In the genomic region with DNA sequence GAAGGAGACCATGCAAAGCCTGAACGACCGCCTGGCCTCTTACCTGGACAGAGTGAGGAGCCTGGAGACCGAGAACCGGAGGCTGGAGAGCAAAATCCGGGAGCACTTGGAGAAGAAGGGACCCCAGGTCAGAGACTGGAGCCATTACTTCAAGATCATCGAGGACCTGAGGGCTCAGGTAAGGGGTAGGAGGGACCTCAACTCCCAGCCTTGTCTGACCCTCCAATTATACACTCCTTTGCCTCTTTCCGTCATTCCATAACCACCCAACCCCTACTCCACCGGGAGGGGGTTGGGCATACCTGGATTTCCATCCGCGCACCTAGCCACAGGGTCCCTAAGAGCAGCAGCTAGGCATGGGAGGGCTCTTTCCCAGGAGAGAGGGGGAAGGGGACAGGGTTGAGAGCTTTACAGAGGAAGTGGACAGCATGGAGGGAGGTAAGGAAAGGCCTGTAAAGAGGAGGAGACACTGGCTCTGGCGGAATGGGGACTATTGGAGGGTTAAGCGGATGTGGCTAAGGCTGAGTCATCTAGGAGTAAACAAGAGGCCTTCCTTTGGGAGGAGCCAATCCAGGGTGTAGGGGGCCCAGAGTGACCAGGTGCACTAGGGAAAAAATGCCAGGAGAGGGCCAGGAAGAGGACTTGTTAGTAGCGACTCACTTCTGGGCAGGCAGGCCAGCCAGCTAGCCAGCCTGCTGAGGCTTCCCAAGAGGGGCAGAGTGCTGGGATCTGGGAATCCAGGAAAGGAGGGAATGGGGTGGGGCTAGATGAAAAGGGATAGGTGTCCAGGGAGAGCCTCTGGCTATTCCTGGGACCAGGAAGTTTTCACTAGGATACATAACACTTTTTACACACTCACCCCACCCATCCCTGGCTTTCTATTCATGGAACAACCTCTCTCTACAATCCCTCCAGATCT, we compare ENCODE assay signal across 8 cellular contexts. TPM values are rescaled to one million over a fixed set of nuclear protein-coding genes. Genes with fewer than 3 reads are reported as not detected.
DNase-seq lines count a peak whose midpoint lies in the region; ATAC-seq and TF ChIP-seq lines count a peak whose summit lies in the region.

No MANE protein-coding gene starts in this region.

- H3K27me3 Mint-ChIP-seq in nephron progenitor cell (ENCODE audit: low read depth, poor library complexity): peaks cover 3% of the 10 kb centered on the region

- TF ChIP-seq CTCF in AG04450 (IDR thresholded peaks at IDR 0.05; ENCODE audit: low read depth, low read length): no peak
- no peak for TF ChIP-seq CTCF in esophagus muscularis mucosa (IDR thresholded peaks at IDR 0.05)
- TF ChIP-seq CTCF in nephron progenitor cell (IDR thresholded peaks at IDR 0.05): no peak

- no peak for TF ChIP-seq EP300 in esophagus muscularis mucosa (IDR thresholded peaks at IDR 0.05)

- H3K4me1 ChIP-seq in SJCRH30 (no peaks in the 10 kb centered on the region), esophagus muscularis mucosa (peaks cover 8 to 16% (median 14%) of the 10 kb centered on the region in 4 donors)

- H3K27ac ChIP-seq in AG04450 (ENCODE audit: low read depth, low read length) (peak overlapping the region; percentile 61), SJCRH30 (no peak overlapping the region), esophagus muscularis mucosa (replicated peaks in 1 of 4) (peak overlapping the region; percentile 56 to 72 (median 63))

- peak; percentile 73 for DNase-seq in AG04450 (ENCODE audit: low read depth, low spot score)
- DNase-seq in HT-29 (ENCODE audit: low spot score): peak; percentile 88
- DNase-seq in SJCRH30: peak; percentile 32 to 53
- DNase-seq in esophagus muscularis mucosa (ENCODE audit: extremely low spot score): no peak
- peak; percentile 23 for DNase-seq in nephron progenitor cell
- DNase-seq in KG1 (lab: John Stamatoyannopoulos, UW): no peak
- no peak for DNase-seq in GM19238 (ENCODE audit: insufficient read length, low spot score)

- H3K4me3 ChIP-seq in AG04450 (ENCODE audit: low read depth, low read length) (peak overlapping the region; percentile 74), SJCRH30 (peak overlapping the region; percentile 41), esophagus muscularis mucosa (peak overlapping the region; percentile 52 to 69 (median 56))

- TF ChIP-seq POLR2A in esophagus muscularis mucosa (IDR thresholded peaks at IDR 0.05; ENCODE audit: low read depth): no peak

- H3K36me3 Mint-ChIP-seq in nephron progenitor cell (ENCODE audit: low read depth): peaks cover 27% of the 10 kb centered on the region

- intact Hi-C loops in esophagus muscularis mucosa (cut with DNase I): no loop called here

- no peak for ATAC-seq in GM21529 (IDR thresholded peaks at IDR 0.05; ENCODE audit: unreplicated experiment)

- H3K36me3 ChIP-seq in SJCRH30 (no peaks in the 10 kb centered on the region), esophagus muscularis mucosa (peaks cover 0 to 3% (median 0%) of the 10 kb centered on the region in 4 donors)

- no peaks in the 10 kb centered on the region for H3K9me3 Mint-ChIP-seq in nephron progenitor cell

- POLR2A ChIA-PET in AG04450 (lab: Yijun Ruan, JAX): interaction anchor here (0.9 kb wide), 1 partner anchor 802 kb away, joined by 3 read pairs; no protein-coding TSS in a partner anchor

- CTCF ChIA-PET in AG04450 (lab: Charles Lee): interaction anchor here (0.6 to 3.0 kb wide), 3 partner anchors 31 to 64 kb away, joined by 4 to 13 read pairs (median 7); no protein-coding TSS in a partner anchor

- peaks cover 63% of the 10 kb centered on the region for H3K4me1 Mint-ChIP-seq in nephron progenitor cell

- 50% methylated on average over 11 of the region's 13 CpGs for WGBS in esophagus muscularis mucosa

- no peaks in the 10 kb centered on the region for H3K27me3 ChIP-seq in AG04450 (ENCODE audit: control insufficient read depth, insufficient read depth, low read length)
- H3K27me3 ChIP-seq in SJCRH30: no peaks in the 10 kb centered on the region; the same call in 1 of the 2 replicates
- peaks cover 0 to 17% (median 0%) of the 10 kb centered on the region in 4 donors for H3K27me3 ChIP-seq in esophagus muscularis mucosa

- peak overlapping the region; percentile 78 for H3K27ac Mint-ChIP-seq in nephron progenitor cell

- H3K4me3 Mint-ChIP-seq in nephron progenitor cell: peak overlapping the region; percentile 89

- H3K9me3 ChIP-seq in AG04450 (ENCODE audit: control insufficient read depth, insufficient read depth, low read length): no peaks in the 10 kb centered on the region
- H3K9me3 ChIP-seq in SJCRH30 (replicated peaks): no peaks in the 10 kb centered on the region
- no peaks in the 10 kb centered on the region for H3K9me3 ChIP-seq in esophagus muscularis mucosa

RNA-seq across cellular contexts. Expression of gene KRT18, which starts 0.8 kb away (rescaled TPM):
- 71.6 and 85.6 TPM in 2 replicates for polyA plus RNA-seq in AG04450 (2011; rRNA removed)
- 75.0 and 87.0 TPM in 2 replicates for polyA minus RNA-seq in AG04450 (2011; rRNA and poly(A)+ RNA removed)
- 9,796 and 10,041 TPM in 2 replicates for total RNA-seq in HT-29 (2014; rRNA removed; shearing (Covaris generic))
- total RNA-seq in SJCRH30 (2014; rRNA removed; shearing (Covaris generic)): 7.4 and 9.6 TPM in 2 replicates
- total RNA-seq in esophagus muscularis mucosa: 10 to 100 TPM; 19.7 to 42.5 (median 23.6) TPM

RNA-seq across cellular contexts. Expression of gene KRT8, which starts 44.8 kb away (rescaled TPM):
- polyA plus RNA-seq in AG04450 (2011; rRNA removed): 18.2 and 22.1 TPM in 2 replicates
- 13.1 and 17.7 TPM in 2 replicates for polyA minus RNA-seq in AG04450 (2011; rRNA and poly(A)+ RNA removed)
- total RNA-seq in HT-29 (2014; rRNA removed; shearing (Covaris generic)): 5,686 and 5,723 TPM in 2 replicates
- total RNA-seq in SJCRH30 (2014; rRNA removed; shearing (Covaris generic)): 1.7 and 2.4 TPM in 2 replicates
- 100 to 1,000 TPM; 136 to 508 (median 387) TPM for total RNA-seq in esophagus muscularis mucosa

RNA-seq across cellular contexts. Expression of gene EIF4B, which starts 56.6 kb away (rescaled TPM):
- 548 and 645 TPM in 2 replicates for polyA plus RNA-seq in AG04450 (2011; rRNA removed)
- polyA minus RNA-seq in AG04450 (2011; rRNA and poly(A)+ RNA removed): 854 and 868 TPM in 2 replicates
- 401 and 417 TPM in 2 replicates for total RNA-seq in HT-29 (2014; rRNA removed; shearing (Covaris generic))
- total RNA-seq in SJCRH30 (2014; rRNA removed; shearing (Covaris generic)): 505 and 541 TPM in 2 replicates
- total RNA-seq in esophagus muscularis mucosa: 100 to 1,000 TPM; 400 to 648 (median 576) TPM

Comparison
In these comparisons a context has a peak if more than half of its experiments do, and no peak if none do; other contexts are left out.
1. DNase-seq: peak in AG04450 (single experiment), HT-29 (single experiment), SJCRH30 (2 of 2) and nephron progenitor cell (single experiment); none in esophagus muscularis mucosa (single experiment), KG1 (single experiment) and GM19238 (single experiment).
2. RNA of gene KRT18, which starts 0.8 kb away (total RNA-seq): 9,796 to 10,041 TPM in HT-29; 19.7 to 42.5 TPM in esophagus muscularis mucosa and 7.4 to 9.6 TPM in SJCRH30; every median in the first group is over 100 times any median in the second.
3. RNA of gene KRT8, which starts 44.8 kb away (total RNA-seq): 5,686 to 5,723 TPM in HT-29 and 136 to 508 TPM in esophagus muscularis mucosa; 1.7 to 2.4 TPM in SJCRH30; every median in the first group is over 10 times any median in the second.
4. Peak in every context shown above with its lines, with median percentiles within 50 percentile points of each other: H3K4me3 ChIP-seq.